ENCODE assay signal across 7 cellular contexts in genomic region chr16:3458852-3459361, GRCh38. TPM values are rescaled to one million over a fixed set of nuclear protein-coding genes. Genes with fewer than 3 reads are reported as not detected.
DNase-seq lines count a peak whose midpoint lies in the region; ATAC-seq and TF ChIP-seq lines count a peak whose summit lies in the region.
"Had no signal": no experiment of that assay in that cellular context is flagged by ENCODE, and none has a peak within 500 bp of the region (broad histone marks: within the 10 kb centered on the region; RNA-seq: fewer than 3 reads in every experiment).

No MANE protein-coding gene starts in this region.

- DNase-seq in A673 (ENCODE audit: low spot score) (no peak), HFFc6 (peak; percentile 19), breast epithelium (ENCODE audit: low spot score in 2 of 2) (no peak)

- POLR2A ChIA-PET in A673 (lab: Charles Lee; ENCODE audit: low non-redundant PET) = no interaction called here

- intact Hi-C loops in A673 (cut with micrococcal nuclease; ENCODE audit: unreplicated experiment) = no loop called here
- intact Hi-C loops in breast epithelium (cut with DNase I; ENCODE audit: low total_unique reads) = no loop called here

- no TSS peak for BruUV-seq in A673 (replicated peaks; lab: Mats Ljungman, UMichigan)

- no peak for TF ChIP-seq CTCF in A673 (conservative IDR thresholded peaks at IDR 0.05; ENCODE audit: low read depth, low read length)
- TF ChIP-seq CTCF in HFFc6 (IDR thresholded peaks at IDR 0.05) = no peak; the same call in 1 of the 2 replicates
- TF ChIP-seq CTCF in breast epithelium (IDR thresholded peaks at IDR 0.05) = no peak
- no peak for TF ChIP-seq CTCF in nephron (IDR thresholded peaks at IDR 0.05; ENCODE audit: unreplicated experiment in 3 of 3)

- H3K36me3 Mint-ChIP-seq in HFFc6 (ENCODE audit: low read depth) = peaks cover 4% of the 10 kb centered on the region; the same call in 1 of the 2 replicates
- no peaks in the 10 kb centered on the region for H3K36me3 Mint-ChIP-seq in nephron (ENCODE audit: low read depth)

- H3K27ac ChIP-seq in A673 (ENCODE audit: low read depth, low read length, poor library complexity, severe bottlenecking) (peak overlapping the region; percentile 95), breast epithelium (peak overlapping the region; percentile 96)

- TF ChIP-seq POLR2A in breast epithelium (IDR thresholded peaks at IDR 0.05) = no peak

- H3K4me1 ChIP-seq in A673 (ENCODE audit: insufficient read depth, low read length, poor library complexity, severe bottlenecking) (peaks cover 35% of the 10 kb centered on the region), breast epithelium (peaks cover 0 to 3% of the 10 kb centered on the region in 2 donors)

- ATAC-seq in GM21717 (IDR thresholded peaks at IDR 0.05; ENCODE audit: unreplicated experiment) (no peak), GM18868 (IDR thresholded peaks at IDR 0.05; ENCODE audit: unreplicated experiment) (no peak)

- CTCF ChIA-PET in A673 (lab: Charles Lee) = no interaction called here

- H3K36me3 ChIP-seq in A673 (ENCODE audit: insufficient read depth, low read length, poor library complexity, severe bottlenecking) (no peaks in the 10 kb centered on the region), breast epithelium (no peaks in the 10 kb centered on the region)

- H3K4me3 ChIP-seq in A673 (ENCODE audit: low read depth, low read length, poor library complexity, severe bottlenecking) (peak overlapping the region; percentile 87), breast epithelium (peak overlapping the region; percentile 82 to 91 (median 86))

- peak overlapping the region; percentile 96 for H3K27ac Mint-ChIP-seq in HFFc6
- peak overlapping the region; percentile 78 to 91 (median 89) for H3K27ac Mint-ChIP-seq in nephron

- H3K27me3 Mint-ChIP-seq in HFFc6 (ENCODE audit: insufficient read depth) (no peaks in the 10 kb centered on the region; the same call in 1 of the 2 replicates), nephron (ENCODE audit: low read depth) (no peaks in the 10 kb centered on the region)

- H3K4me1 Mint-ChIP-seq in HFFc6 (ENCODE audit: low read depth) (peaks cover 54% of the 10 kb centered on the region), nephron (peaks cover 55% of the 10 kb centered on the region)

- H3K4me3 Mint-ChIP-seq in HFFc6 = peak overlapping the region; percentile 94
- H3K4me3 Mint-ChIP-seq in nephron = peak overlapping the region; percentile 95 to 100 (median 99)

- H3K9me3 ChIP-seq in A673 (ENCODE audit: low read depth, low read length, poor library complexity, severe bottlenecking) (no peaks in the 10 kb centered on the region), breast epithelium (no peaks in the 10 kb centered on the region)

- H3K9me3 Mint-ChIP-seq in HFFc6 = no peaks in the 10 kb centered on the region
- H3K9me3 Mint-ChIP-seq in nephron = no peaks in the 10 kb centered on the region

- H3K27me3 ChIP-seq in A673 (replicated peaks; ENCODE audit: insufficient read depth, low read depth, low read length, poor library complexity) = no peaks in the 10 kb centered on the region
- H3K27me3 ChIP-seq in breast epithelium = no peaks in the 10 kb centered on the region

RNA-seq across cellular contexts. Expression of gene NAA60, which starts 15.4 kb away (rescaled TPM):
- total RNA-seq in A673 (2021) = 39.4 and 40.7 TPM in 2 replicates
- total RNA-seq in HFFc6 (2021; fragmentation: NEBNext Ultra II Directional; extraction: Animal tissue kit (Norgen Biotek cat#: 25700)) = 10 to 100 TPM; 30.7 to 44.6 (median 34.6) TPM
- 10 to 100 TPM; 25.4 to 25.9 (median 25.5) TPM for total RNA-seq in breast epithelium

RNA-seq across cellular contexts. Expression of gene ZNF597, which starts 15.6 kb away (rescaled TPM):
- 2.4 and 2.8 TPM in 2 replicates for total RNA-seq in A673 (2021)
- 1 to 10 TPM; 1.6 to 2.3 (median 1.8) TPM for total RNA-seq in HFFc6 (2021; fragmentation: NEBNext Ultra II Directional; extraction: Animal tissue kit (Norgen Biotek cat#: 25700))
- 1 to 10 TPM; 2.1 to 3.6 (median 2.8) TPM for total RNA-seq in breast epithelium

RNA-seq across cellular contexts. Expression of gene C16orf90, which starts 36.4 kb away (rescaled TPM):
- total RNA-seq in A673 (2021) = not detected in 2 replicates
- not detected for total RNA-seq in HFFc6 (2021; fragmentation: NEBNext Ultra II Directional; extraction: Animal tissue kit (Norgen Biotek cat#: 25700))
- not detected for total RNA-seq in breast epithelium
- total RNA-seq: subcutaneous adipose tissue had no signal

RNA-seq across cellular contexts. Expression of gene CLUAP1, which starts 41.9 kb away (rescaled TPM):
- total RNA-seq in A673 (2021) = 22.6 and 36.5 TPM in 2 replicates
- total RNA-seq in HFFc6 (2021; fragmentation: NEBNext Ultra II Directional; extraction: Animal tissue kit (Norgen Biotek cat#: 25700)) = 10 to 100 TPM; 22.8 to 28.5 (median 25.8) TPM
- total RNA-seq in breast epithelium = 10 to 100 TPM; 20.8 to 27.1 (median 24.6) TPM

RNA-seq across cellular contexts. Expression of gene ZNF174, which starts 57.9 kb away (rescaled TPM):
- total RNA-seq in A673 (2021) (12.2 and 13.7 TPM in 2 replicates), breast epithelium (10 to 100 TPM in 2 of 3 donors, 1 to 10 TPM in 1; 9.3 to 17.7 (median 12.8) TPM)
- 10 to 100 TPM in 3 of 6 experiments, 1 to 10 TPM in 3; 8.6 to 10.7 (median 10.1) TPM for total RNA-seq in HFFc6 (2021; fragmentation: NEBNext Ultra II Directional; extraction: Animal tissue kit (Norgen Biotek cat#: 25700))
